ENCODE assay signal across 8 cellular contexts in genomic region chr3:126703512-126704493, GRCh38. TPM values are rescaled to one million over a fixed set of nuclear protein-coding genes. Genes with fewer than 3 reads are reported as not detected.
DNase-seq lines count a peak whose midpoint lies in the region; ATAC-seq and TF ChIP-seq lines count a peak whose summit lies in the region.

Gene CHCHD6, plus strand, starts transcription at chr3:126704240. Its CDS starts 73 bp downstream, at chr3:126704313.

- H3K27ac ChIP-seq in DND-41 (ENCODE audit: low read length), result peak within 1 kb of the TSS; percentile 70
- no peak within 1 kb of the TSS for H3K27ac ChIP-seq in GM23248

- DNase-seq in DND-41 (peak; percentile 97), GM23248 (peak; percentile 95), Kasumi-1 (lab: John Stamatoyannopoulos, UW) (peak; percentile 94 to 96), RPMI7951 (ENCODE audit: low read depth) (peak; percentile 96), fibroblast of gingiva (ENCODE audit: low read depth) (peak; percentile 94), naive B cell (peak; percentile 95)
- DNase-seq in activated T-helper 1 cell treated with anti-CD3 and anti-CD28 coated beads, Interleukin-2, amount 50 U/mL, for 16 hours (ENCODE audit: low read depth in 1 of 2, low spot score in 1 of 2), result peak; percentile 92 to 94
- DNase-seq in stimulated activated effector memory CD8-positive, alpha-beta T cell treated with anti-CD3 and anti-CD28 coated beads, Interleukin-12 subunit alpha, Interleukin-12 subunit beta, amount 100 ng/mL, for 72 hours (ENCODE audit: low spot score in 2 of 2), result peak; percentile 86 to 95

- WGBS in GM23248 (ENCODE audit: low coverage in 1 of 2, low lambda C conversion rate in 2 of 2, missing lambda C conversion rate in 2 of 2), 2 experiments, result 2 to 4% methylated on average over 55 to 56 of the region's 69 CpGs

- no peaks in the 10 kb centered on the region for H3K9me2 ChIP-seq in GM23248 (ENCODE audit: insufficient read depth)

- TF ChIP-seq CTCF in DND-41 (IDR thresholded peaks at IDR 0.05; ENCODE audit: borderline replicate concordance, extremely low read depth, low read length, poor library complexity, severe bottlenecking), result peak; percentile 47

- peaks cover 5% of the 10 kb centered on the region; the same call in 1 of the 2 replicates for H4K20me1 ChIP-seq in DND-41 (ENCODE audit: insufficient read depth, low read length)
- H4K20me1 ChIP-seq in GM23248 (ENCODE audit: insufficient read depth), result no peaks in the 10 kb centered on the region

- H3K4me1 ChIP-seq in DND-41 (ENCODE audit: insufficient read depth, low read length), result peaks cover 30% of the 10 kb centered on the region
- H3K4me1 ChIP-seq in GM23248 (ENCODE audit: insufficient read depth), result no peaks in the 10 kb centered on the region

- in situ Hi-C loops in GM23248 (cut with MboI), result no loop called here

- peak within 1 kb of the TSS; percentile 1 to 97 (median 89) for H3K27ac Mint-ChIP-seq in naive B cell
- H3K27ac Mint-ChIP-seq in stimulated activated effector memory CD8-positive, alpha-beta T cell treated with anti-CD3 and anti-CD28 coated beads, Interleukin-12 subunit alpha, Interleukin-12 subunit beta, amount 100 ng/mL, for 72 hours, result peak within 1 kb of the TSS; percentile 92

- H3K9me3 ChIP-seq in DND-41 (ENCODE audit: insufficient read depth, low read length, severe bottlenecking) (no peaks in the 10 kb centered on the region), GM23248 (ENCODE audit: low read depth) (no peaks in the 10 kb centered on the region)

- H3F3A ChIP-seq in GM23248 (ENCODE audit: insufficient read depth), result no peaks in the 10 kb centered on the region

- peak within 1 kb of the TSS; percentile 82 to 99 (median 97) for H3K4me3 Mint-ChIP-seq in naive B cell
- H3K4me3 Mint-ChIP-seq in stimulated activated effector memory CD8-positive, alpha-beta T cell treated with anti-CD3 and anti-CD28 coated beads, Interleukin-12 subunit alpha, Interleukin-12 subunit beta, amount 100 ng/mL, for 72 hours, result peak within 1 kb of the TSS; percentile 96

- peaks cover 7% of the 10 kb centered on the region for H3K36me3 ChIP-seq in DND-41 (ENCODE audit: insufficient read depth, low read length)
- H3K36me3 ChIP-seq in GM23248 (ENCODE audit: low read depth), result no peaks in the 10 kb centered on the region

- H3K79me2 ChIP-seq in DND-41 (ENCODE audit: insufficient read depth, low read length) (peaks cover 47% of the 10 kb centered on the region), GM23248 (ENCODE audit: insufficient read depth) (peaks cover 16% of the 10 kb centered on the region; the same call in 1 of the 2 replicates)

- H3K4me3 ChIP-seq in DND-41 (ENCODE audit: low read depth in 1 of 2, low read length in 2 of 2) (peak within 1 kb of the TSS; percentile 80 to 96), GM23248 (peak within 1 kb of the TSS; percentile 88)

- H3K27me3 Mint-ChIP-seq in naive B cell, result peaks cover 16 to 35% (median 33%) of the 10 kb centered on the region in 3 donors

- peaks cover 21 to 28% (median 23%) of the 10 kb centered on the region in 3 donors for H3K4me1 Mint-ChIP-seq in naive B cell
- H3K4me1 Mint-ChIP-seq in stimulated activated effector memory CD8-positive, alpha-beta T cell treated with anti-CD3 and anti-CD28 coated beads, Interleukin-12 subunit alpha, Interleukin-12 subunit beta, amount 100 ng/mL, for 72 hours, result peaks cover 32% of the 10 kb centered on the region

- no peaks in the 10 kb centered on the region for H3K9me3 Mint-ChIP-seq in naive B cell
- no peaks in the 10 kb centered on the region for H3K9me3 Mint-ChIP-seq in stimulated activated effector memory CD8-positive, alpha-beta T cell treated with anti-CD3 and anti-CD28 coated beads, Interleukin-12 subunit alpha, Interleukin-12 subunit beta, amount 100 ng/mL, for 72 hours

- H3K9ac ChIP-seq in DND-41 (ENCODE audit: low read depth, low read length), result peak within 1 kb of the TSS; percentile 70
- H3K9ac ChIP-seq in GM23248, result peak within 1 kb of the TSS; percentile 62

- H2AFZ ChIP-seq in DND-41 (ENCODE audit: low read depth, low read length), result peak within 1 kb of the TSS; percentile 87
- peak within 1 kb of the TSS; percentile 97 for H2AFZ ChIP-seq in GM23248

- ATAC-seq in DND-41 (ENCODE audit: insufficient read depth, low read depth) (peak; percentile 98), naive B cell (ENCODE audit: low read depth in 2 of 2) (peak; percentile 96 to 97)
- ATAC-seq in stimulated activated effector memory CD8-positive, alpha-beta T cell treated with anti-CD3 and anti-CD28 coated beads, Interleukin-12 subunit alpha, Interleukin-12 subunit beta, amount 100 ng/mL, for 72 hours, result peak; percentile 99

- H3K27me3 ChIP-seq in DND-41 (ENCODE audit: insufficient read depth, low read length, poor library complexity) (peaks cover 1% of the 10 kb centered on the region), GM23248 (replicated peaks; ENCODE audit: insufficient read depth) (peaks cover 3% of the 10 kb centered on the region; the same call in 1 of the 2 replicates)

- peak within 1 kb of the TSS; percentile 89 for H3K4me2 ChIP-seq in DND-41 (ENCODE audit: insufficient read depth, low read length)
- peak within 1 kb of the TSS; percentile 88 for H3K4me2 ChIP-seq in GM23248 (ENCODE audit: unreplicated experiment)

- H3K36me3 Mint-ChIP-seq in naive B cell, result peaks cover 0 to 4% of the 10 kb centered on the region in 2 donors
- H3K36me3 Mint-ChIP-seq in stimulated activated effector memory CD8-positive, alpha-beta T cell treated with anti-CD3 and anti-CD28 coated beads, Interleukin-12 subunit alpha, Interleukin-12 subunit beta, amount 100 ng/mL, for 72 hours, result peaks cover 7% of the 10 kb centered on the region

RNA-seq across cellular contexts. Expression of gene CHCHD6, which starts in this region (rescaled TPM):
- total RNA-seq in GM23248 (2014; rRNA removed; shearing (Covaris generic)), result 8.9 and 15.8 TPM in 2 replicates
- polyA plus RNA-seq in GM23248 (2016; fragmentation: Nextera tagmentation; extraction: Ambion mirVana), result 19.9 and 21.4 TPM in 2 replicates
- 18.7 and 23.0 TPM in 2 replicates for total RNA-seq in RPMI7951 (2014; rRNA removed; shearing (Covaris generic))
- polyA plus RNA-seq in naive B cell (ENCODE audit: low read depth in 6 of 6), result 10 to 100 TPM in 4 of 6 donors, 1 to 10 TPM in 2; 8.7 to 16.3 (median 11.1) TPM
